Comparison of ENCODE assay signal across 22 cellular contexts in genomic region chr17:82014971-82015310, GRCh38. TPM values are rescaled to one million over a fixed set of nuclear protein-coding genes. Genes with fewer than 3 reads are reported as not detected.
"Had no signal": no experiment of that assay in that cellular context is flagged by ENCODE, and none has a peak within 500 bp of the region (broad histone marks: within the 10 kb centered on the region; RNA-seq: fewer than 3 reads in every experiment).

No MANE protein-coding gene starts in this region.

- H3K9me3 ChIP-seq: ascending aorta had no signal

- FAIRE-seq: RCC 7860, TTC549 had no signal

- DNase-seq: activated CD4-positive, alpha-beta T cell treated with anti-CD3 and anti-CD28 coated beads, Interleukin-2, amount 10 ng/mL, durations not matched to agents 24 days and 14 days; activated CD4-positive, alpha-beta T cell treated with anti-CD3 and anti-CD28 coated beads, Interleukin-2, amount 50 U/mL, for 4 hours; activated CD8-positive, alpha-beta T cell treated with anti-CD3 and anti-CD28 coated beads for 36 hours; activated effector memory CD4-positive, alpha-beta T cell treated with anti-CD3 and anti-CD28 coated beads, Interleukin-2, amount 50 U/mL, for 16 hours; activated naive CD4-positive, alpha-beta T cell; activated naive CD4-positive, alpha-beta T cell treated with anti-CD3 and anti-CD28 coated beads, Interleukin-2, amount 50 U/mL, for 16 hours; activated naive CD8-positive, alpha-beta T cell treated with anti-CD3 and anti-CD28 coated beads for 36 hours; activated T-cell treated with anti-CD3 and anti-CD28 coated beads, Interleukin-2, amount 50 U/mL, for 1 hour; activated T-cell treated with anti-CD3 and anti-CD28 coated beads, Interleukin-2, amount 50 U/mL, for 72 hours; amniotic stem cell; NCI-H1105; NCI-H1417 treated with DMSO at 0.1 percent for 48 hours; NCI-H187 treated with DMSO at 0.1 percent for 48 hours; NCI-H2081 treated with DMSO at 0.1 percent for 48 hours; NCI-H226; NCI-H524 treated with DMSO at 0.1 percent for 48 hours; PC-9; Right ventricle myocardium superior had no signal

- ATAC-seq: activated CD8-positive, alpha-beta T cell treated with anti-CD3 and anti-CD28 coated beads for 36 hours; activated T-cell treated with anti-CD3 and anti-CD28 coated beads, Interleukin-2, amount 50 U/mL, for 72 hours; activated T-helper 17 cell treated with anti-CD3 and anti-CD28 coated beads, Interleukin-2, amount 50 U/mL, for 72 hours had no signal

- H3K27me3 ChIP-seq: ascending aorta had no signal

- H3K27ac ChIP-seq: ascending aorta, PC-9 had no signal

- H3K4me3 ChIP-seq: ascending aorta, PC-9 had no signal

- H3K4me2 ChIP-seq: PC-9 had no signal

- H2AFZ ChIP-seq: PC-9 had no signal

RNA-seq across cellular contexts. Expression of gene RAC3, which starts 16.5 kb away (rescaled TPM):
- total RNA-seq: ascending aorta had no signal
